Comparison of ENCODE assay signal across 14 cellular contexts in genomic region chr13:82766732-82767321, GRCh38.
"Had no signal": no experiment of that assay in that cellular context is flagged by ENCODE, and none has a peak within 500 bp of the region (broad histone marks: within the 10 kb centered on the region; RNA-seq: fewer than 3 reads in every experiment).

No MANE protein-coding gene starts in this region.

- H3K4me1 ChIP-seq: gastrocnemius medialis, left ventricle myocardium inferior had no signal

- H3K27me3 ChIP-seq: brain microvascular endothelial cell, gastrocnemius medialis, ovary had no signal

- H3K27ac ChIP-seq: brain microvascular endothelial cell, epithelial cell of prostate, gastrocnemius medialis, left ventricle myocardium inferior, ovary, thoracic aorta had no signal

- H3K4me3 ChIP-seq: gastrocnemius medialis, left ventricle myocardium inferior, ovary, thoracic aorta had no signal

- H3K9me3 ChIP-seq: gastrocnemius medialis, ovary had no signal

- ATAC-seq: effector memory CD8-positive, alpha-beta T cell; gastrocnemius medialis had no signal

- H3K36me3 ChIP-seq: brain microvascular endothelial cell, gastrocnemius medialis, left ventricle myocardium inferior, ovary, thoracic aorta had no signal

- FAIRE-seq: kidney had no signal

- DNase-seq: activated B cell treated with CpG ODN at 0.5 μM for 24 hours; activated CD4-positive, alpha-beta T cell treated with anti-CD3 and anti-CD28 coated beads, Interleukin-2, amount 10 ng/mL, durations not matched to agents 7 days and 5 days; activated gamma-delta T cell; activated naive CD8-positive, alpha-beta T cell treated with anti-CD3 and anti-CD28 coated beads for 36 hours; brain microvascular endothelial cell; effector memory CD8-positive, alpha-beta T cell; gastrocnemius medialis; kidney; left ventricle myocardium inferior; mesenchymal stem cell; ovary; stimulated activated CD4-positive, alpha-beta T cell treated with anti-CD3 and anti-CD28 coated beads, Interleukin-2, amount 100 ng/mL, for 48 hours had no signal
